ENCODE assay signal across 21 cellular contexts in the genomic region with DNA sequence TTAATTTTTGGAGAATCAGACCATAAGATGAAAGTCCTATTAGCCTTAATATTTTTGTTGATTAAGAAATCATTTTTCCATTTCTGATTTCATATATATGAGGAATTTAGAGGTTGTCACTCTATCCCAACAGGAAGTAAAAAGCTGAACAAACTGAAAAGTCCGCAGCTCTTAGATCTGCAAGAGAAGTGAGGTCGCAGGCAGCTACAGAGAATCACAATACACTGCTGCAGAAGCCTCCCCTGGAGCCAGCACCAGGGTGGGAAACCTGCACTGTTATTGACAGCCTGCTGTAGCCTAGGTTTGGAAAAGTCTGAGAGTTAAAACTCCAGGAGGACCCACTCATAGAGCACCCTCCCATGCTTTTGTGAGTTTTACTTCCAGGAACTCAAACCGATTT. TPM values are rescaled to one million over a fixed set of nuclear protein-coding genes. Genes with fewer than 3 reads are reported as not detected.
"Had no signal": no experiment of that assay in that cellular context is flagged by ENCODE, and none has a peak within 500 bp of the region (broad histone marks: within the 10 kb centered on the region; RNA-seq: fewer than 3 reads in every experiment).

No MANE protein-coding gene starts in this region.

- H3K27ac ChIP-seq: neutrophil, parathyroid adenoma, tibial nerve, uterus had no signal

- H3K4me1 ChIP-seq: parathyroid adenoma, tibial nerve, uterus had no signal

- FAIRE-seq: colon had no signal

- H3K36me3 ChIP-seq: neutrophil, uterus had no signal

- ATAC-seq: activated CD8-positive, alpha-beta T cell treated with anti-CD3 and anti-CD28 coated beads, Interleukin-2, amount 10 ng/mL, durations not matched to agents 7 days and 5 days; naive thymus-derived CD8-positive, alpha-beta T cell; T-cell had no signal

- H3K79me2 ChIP-seq: parathyroid adenoma had no signal

- H3K27me3 ChIP-seq: neutrophil, tibial nerve, uterus had no signal

- H3K9ac ChIP-seq: parathyroid adenoma had no signal

- H3K4me3 ChIP-seq: tibial nerve, uterus had no signal

- H2AFZ ChIP-seq: parathyroid adenoma had no signal

- DNase-seq: activated CD4-positive, alpha-beta T cell treated with anti-CD3 and anti-CD28 coated beads, Interleukin-2, amount 10 ng/mL, durations not matched to agents 24 days and 14 days; activated CD8-positive, alpha-beta T cell treated with anti-CD3 and anti-CD28 coated beads, Interleukin-2, amount 10 ng/mL, durations not matched to agents 7 days and 5 days; activated naive CD4-positive, alpha-beta T cell treated with Interleukin-2 at 50 U/mL for 16 hours; activated naive CD8-positive, alpha-beta T cell treated with anti-CD3 and anti-CD28 coated beads, Interleukin-2, amount 10 ng/mL, durations not matched to agents 7 days and 5 days; activated T-cell treated with anti-CD3 and anti-CD28 coated beads, Interleukin-2, amount 50 U/mL, for 24 hours; amygdala; central memory CD4-positive, alpha-beta T cell; foreskin melanocyte; glutamatergic neuron; hypothalamus; naive thymus-derived CD8-positive, alpha-beta T cell; stimulated activated naive CD4-positive, alpha-beta T cell treated with Interleukin-2 at 50 U/mL for 16 hours; substantia nigra; T-cell; T-helper 9 cell; uterus had no signal

- H3K9me3 ChIP-seq: neutrophil, tibial nerve, uterus had no signal

RNA-seq across cellular contexts. Expression of gene TNFRSF19, which starts 29.9 kb away (rescaled TPM):
- total RNA-seq: activated CD4-positive, alpha-beta T cell treated with anti-CD3 and anti-CD28 coated beads, Interleukin-2, amount 10 ng/mL, durations not matched to agents 24 days and 14 days; activated naive CD8-positive, alpha-beta T cell treated with anti-CD3 and anti-CD28 coated beads, Interleukin-2, amount 10 ng/mL, durations not matched to agents 7 days and 5 days; activated T-helper 2 cell treated with anti-CD3 and anti-CD28 coated beads, Interferon-gamma antibody, Interleukin-2, Interleukin-4, amounts not matched to agents 10 μg/mL and 5 μg/mL and 100 μg/mL, durations not matched to agents 14 hours and 24 hours and 36 hours had no signal
- polyA plus RNA-seq: naive thymus-derived CD8-positive, alpha-beta T cell had no signal
